ENCODE assay signal across 8 cellular contexts in the genomic region with DNA sequence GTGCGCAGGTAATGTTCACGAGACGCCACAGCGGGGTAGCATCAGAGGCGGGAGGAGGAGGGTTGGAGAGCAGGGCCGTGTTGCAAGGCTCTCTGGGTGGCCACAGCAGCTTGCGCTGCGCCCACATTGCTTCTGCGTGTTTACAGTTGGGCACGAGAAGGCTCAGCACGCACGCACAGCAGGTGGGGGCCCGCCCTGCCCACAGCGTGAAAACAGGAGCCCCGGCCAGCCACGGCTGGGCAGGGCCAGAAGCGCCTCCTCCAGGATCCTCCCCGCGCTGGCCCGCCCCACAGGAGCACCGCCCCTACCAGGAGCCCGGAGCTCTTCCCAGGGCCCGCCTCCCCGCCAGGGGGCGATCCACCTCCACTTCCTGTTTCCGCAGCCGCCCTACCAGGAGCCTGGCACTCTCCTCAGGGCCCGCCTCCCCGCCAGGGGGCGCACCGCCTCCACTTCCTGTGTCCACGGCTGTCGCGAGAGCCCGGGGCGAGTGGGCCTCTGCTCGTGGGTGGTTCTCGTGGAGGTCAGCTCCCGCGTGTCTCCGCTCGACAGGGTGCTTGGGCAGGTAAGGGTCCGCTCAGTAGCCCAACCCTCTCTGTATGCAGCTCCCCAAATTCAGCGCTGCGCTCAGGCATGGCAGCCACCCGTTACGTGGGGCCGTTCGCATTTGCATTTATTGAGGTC. TPM values are rescaled to one million over a fixed set of nuclear protein-coding genes. Genes with fewer than 3 reads are reported as not detected.
DNase-seq lines count a peak whose midpoint lies in the region; ATAC-seq and TF ChIP-seq lines count a peak whose summit lies in the region.

A gene with protein sequence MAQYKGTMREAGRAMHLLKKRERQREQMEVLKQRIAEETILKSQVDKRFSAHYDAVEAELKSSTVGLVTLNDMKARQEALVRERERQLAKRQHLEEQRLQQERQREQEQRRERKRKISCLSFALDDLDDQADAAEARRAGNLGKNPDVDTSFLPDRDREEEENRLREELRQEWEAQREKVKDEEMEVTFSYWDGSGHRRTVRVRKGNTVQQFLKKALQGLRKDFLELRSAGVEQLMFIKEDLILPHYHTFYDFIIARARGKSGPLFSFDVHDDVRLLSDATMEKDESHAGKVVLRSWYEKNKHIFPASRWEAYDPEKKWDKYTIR (plus strand): TSS at position 449 of the 681 bp plus-strand sequence. CDS start 439 bp downstream, outside the sequence.

- peak; percentile 86 for ATAC-seq in GM19351 (IDR thresholded peaks at IDR 0.05; ENCODE audit: unreplicated experiment)
- ATAC-seq in HG03520 (IDR thresholded peaks at IDR 0.05; ENCODE audit: unreplicated experiment), result peak; percentile 88
- peak; percentile 94 to 98 for ATAC-seq in natural killer cell treated with Interleukin-12 subunit alpha and Interleukin-12 subunit beta and Interleukin-15 and Interleukin-18, amount 100 ng/mL, for 72 hours

- no peaks in the 10 kb centered on the region for H3K9me3 Mint-ChIP-seq in natural killer cell treated with Interleukin-12 subunit alpha and Interleukin-12 subunit beta and Interleukin-15 and Interleukin-18, amount 100 ng/mL, for 72 hours

- peak; percentile 51 for DNase-seq in BJ (ENCODE audit: low read depth)
- DNase-seq in OCI-M1 (lab: John Stamatoyannopoulos, UW), result peak; percentile 95
- peak; percentile 91 for DNase-seq in activated T-helper 9 cell treated with anti-CD3 and anti-CD28 coated beads, Interleukin-2, amount 50 U/mL, for 16 hours (ENCODE audit: low read depth)
- peak; percentile 88 for DNase-seq in fibroblast of pulmonary artery (ENCODE audit: low read depth)
- DNase-seq in natural killer cell treated with Interleukin-12 subunit alpha and Interleukin-12 subunit beta and Interleukin-15 and Interleukin-18, amount 100 ng/mL, for 72 hours (ENCODE audit: low spot score), result peak; percentile 92
- peak; percentile 90 for DNase-seq in stimulated activated naive CD4-positive, alpha-beta T cell treated with Interleukin-2 at 50 U/mL for 16 hours (lab: John Stamatoyannopoulos, UW)

- CTCF ChIA-PET in BJ (lab: Yijun Ruan, JAX), result interaction anchor here (0.6 to 4.6 kb wide), 56 partner anchors 8 to 514 kb away, joined by 3 to 77 read pairs (median 5); a partner anchor contains a TSS

- H3K27ac Mint-ChIP-seq in natural killer cell treated with Interleukin-12 subunit alpha and Interleukin-12 subunit beta and Interleukin-15 and Interleukin-18, amount 100 ng/mL, for 72 hours, result peak within 1 kb of the TSS; percentile 67 to 77

- no peaks in the 10 kb centered on the region for H3K27me3 ChIP-seq in BJ (ENCODE audit: control insufficient read depth, insufficient read depth, low read length)

- H3K36me3 ChIP-seq in BJ (ENCODE audit: control insufficient read depth, insufficient read depth, low read length), result no peaks in the 10 kb centered on the region

- TF ChIP-seq CTCF in BJ (IDR thresholded peaks at IDR 0.05; ENCODE audit: insufficient read depth, low read depth, low read length) (peak; percentile 95), fibroblast of pulmonary artery (IDR thresholded peaks at IDR 0.05; ENCODE audit: low read length, missing control alignments) (peak; percentile 75)

- peak within 1 kb of the TSS; percentile 80 for H3K4me3 Mint-ChIP-seq in natural killer cell treated with Interleukin-12 subunit alpha and Interleukin-12 subunit beta and Interleukin-15 and Interleukin-18, amount 100 ng/mL, for 72 hours

- no peaks in the 10 kb centered on the region for H3K36me3 Mint-ChIP-seq in natural killer cell treated with Interleukin-12 subunit alpha and Interleukin-12 subunit beta and Interleukin-15 and Interleukin-18, amount 100 ng/mL, for 72 hours

- H3K27me3 Mint-ChIP-seq in natural killer cell treated with Interleukin-12 subunit alpha and Interleukin-12 subunit beta and Interleukin-15 and Interleukin-18, amount 100 ng/mL, for 72 hours, result no peaks in the 10 kb centered on the region

- peak within 1 kb of the TSS; percentile 46 for H3K4me3 ChIP-seq in BJ (ENCODE audit: low read depth, low read length)
- H3K4me3 ChIP-seq in fibroblast of pulmonary artery (replicated peaks; ENCODE audit: low read depth, low read length), result peak within 1 kb of the TSS; percentile 51

- H3K4me1 Mint-ChIP-seq in natural killer cell treated with Interleukin-12 subunit alpha and Interleukin-12 subunit beta and Interleukin-15 and Interleukin-18, amount 100 ng/mL, for 72 hours (ENCODE audit: low read depth in 2 of 2), result peaks cover 15 to 26% of the 10 kb centered on the region in 2 donors

- POLR2A ChIA-PET in BJ (lab: Charles Lee), result interaction anchor here (0.7 to 1.0 kb wide), 3 partner anchors 97 to 172 kb away, joined by 3 read pairs; a partner anchor contains a TSS

RNA-seq across cellular contexts. Expression of the gene that starts here (rescaled TPM):
- 9.0 and 9.9 TPM in 2 replicates for polyA plus RNA-seq in BJ (2011; rRNA removed)
- polyA minus RNA-seq in BJ (2011; rRNA and poly(A)+ RNA removed), result 2.6 and 3.6 TPM in 2 replicates
- total RNA-seq in natural killer cell treated with Interleukin-12 subunit alpha and Interleukin-12 subunit beta and Interleukin-15 and Interleukin-18, amount 100 ng/mL, for 72 hours, result 1 to 10 TPM; 5.3 to 7.3 TPM

Comparison
In these comparisons a context has a peak if more than half of its experiments do, and no peak if none do; other contexts are left out.
1. Peak in every context shown above with its lines: DNase-seq, ATAC-seq and H3K4me3 ChIP-seq.